ENCODE assay signal across 8 cellular contexts in the genomic region with DNA sequence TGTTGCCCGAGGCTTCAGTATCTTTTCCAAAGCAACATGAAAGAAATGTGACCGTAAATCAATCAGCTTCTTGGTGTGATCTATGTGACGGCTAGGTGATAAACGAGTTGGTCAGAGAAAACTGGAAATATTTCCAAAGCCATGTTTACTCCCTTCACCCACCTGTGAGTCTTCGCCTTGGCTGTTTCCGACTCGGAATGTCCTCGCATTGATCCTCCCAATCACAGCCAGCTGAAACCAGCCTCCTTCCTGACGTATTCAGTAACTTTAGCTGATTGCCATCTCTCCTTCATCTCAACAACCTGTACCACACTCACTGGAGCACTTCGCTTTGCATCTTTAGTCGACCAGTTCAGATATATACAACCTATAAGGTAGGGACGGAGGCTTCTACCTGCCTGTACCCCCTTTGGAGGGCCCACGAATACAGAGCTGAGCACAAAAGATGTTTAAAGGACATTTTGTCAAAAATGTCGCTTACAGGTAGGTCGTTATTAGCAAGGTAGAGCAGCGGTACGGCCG. TPM values are rescaled to one million over a fixed set of nuclear protein-coding genes. Genes with fewer than 3 reads are reported as not detected.
A peak's percentile ranks its signal among the peaks of the same experiment; 100 is the strongest.
DNase-seq lines count a peak whose midpoint lies in the region; TF ChIP-seq lines count a peak whose summit lies in the region.

No MANE protein-coding gene starts in this region.

- H3K4me2 ChIP-seq in SU-DHL-6 (ENCODE audit: low read depth, low read length, poor library complexity, severe bottlenecking) (peak overlapping the region; percentile 56), fibroblast of lung (ENCODE audit: extremely low read depth, insufficient read depth, low read length) (peak overlapping the region; percentile 74)

- H3K4me1 ChIP-seq in fibroblast of lung (ENCODE audit: control insufficient read depth, extremely low read depth, insufficient read depth, low read length) = no peaks in the 10 kb centered on the region
- peaks cover 14% of the 10 kb centered on the region for H3K4me1 ChIP-seq in neuron (ENCODE audit: insufficient read depth, low read length)

- H3K9me3 Mint-ChIP-seq in activated naive CD4-positive, alpha-beta T cell treated with anti-CD3 and anti-CD28 coated beads, Interleukin-2, amount 50 U/mL, for 24 hours = no peaks in the 10 kb centered on the region

- H3F3A ChIP-seq in SU-DHL-6 (ENCODE audit: insufficient read depth) = peaks cover 42% of the 10 kb centered on the region

- H3K27me3 Mint-ChIP-seq in activated naive CD4-positive, alpha-beta T cell treated with anti-CD3 and anti-CD28 coated beads, Interleukin-2, amount 50 U/mL, for 24 hours = no peaks in the 10 kb centered on the region

- H3K4me3 ChIP-seq in SU-DHL-6 (ENCODE audit: insufficient read depth, low read length, poor library complexity, severe bottlenecking) (peak overlapping the region; percentile 45), fibroblast of lung (replicated peaks in 1 of 4; ENCODE audit: control extremely low read depth in 1 of 4, insufficient read depth in 1 of 4, low read depth in 3 of 4, low read length in 4 of 4) (peak overlapping the region; percentile 56 to 88 (median 71)), neuron (ENCODE audit: low read length) (peak overlapping the region; percentile 68)

- H3K27ac Mint-ChIP-seq in activated naive CD4-positive, alpha-beta T cell treated with anti-CD3 and anti-CD28 coated beads, Interleukin-2, amount 50 U/mL, for 24 hours = peak overlapping the region; percentile 67

- no peaks in the 10 kb centered on the region for H3K9me2 ChIP-seq in SU-DHL-6 (replicated peaks; ENCODE audit: insufficient read depth, low read length)

- H3K79me2 ChIP-seq in SU-DHL-6 (ENCODE audit: insufficient read depth, low read length) (peaks cover 11% of the 10 kb centered on the region), fibroblast of lung (ENCODE audit: control insufficient read depth, insufficient read depth, low read length) (peaks cover 19% of the 10 kb centered on the region)

- no peak for TF ChIP-seq POLR2A in erythroblast (IDR thresholded peaks at IDR 0.05; ENCODE audit: low read length)

- no peak for DNase-seq in activated naive CD4-positive, alpha-beta T cell treated with anti-CD3 and anti-CD28 coated beads, Interleukin-2, amount 50 U/mL, for 16 hours
- DNase-seq in fibroblast of lung (ENCODE audit: low read depth in 2 of 2) = peak in 1 of 2 donors; percentile 39
- no peak for DNase-seq in middle frontal gyrus (ENCODE audit: extremely low spot score, low spot score)
- DNase-seq in SW480 (ENCODE audit: low spot score) = no peak
- no peak for DNase-seq in erythroblast (lab: John Stamatoyannopoulos, UW)

- TF ChIP-seq CTCF in SU-DHL-6 (IDR thresholded peaks at IDR 0.05; ENCODE audit: insufficient read depth, low read length, poor library complexity, severe bottlenecking) = no peak
- TF ChIP-seq CTCF in fibroblast of lung (conservative IDR thresholded peaks at IDR 0.05 in 1 of 2, IDR thresholded peaks at IDR 0.05 in 1 of 2; ENCODE audit: low read depth in 1 of 2, low read length in 2 of 2) = no peak

- H2AFZ ChIP-seq in SU-DHL-6 (ENCODE audit: low read depth, low read length, severe bottlenecking) (no peak overlapping the region), fibroblast of lung (ENCODE audit: low read length) (peak overlapping the region; percentile 3), neuron (ENCODE audit: low read depth, low read length) (no peak overlapping the region)

- H3K9me3 ChIP-seq in SU-DHL-6 (ENCODE audit: insufficient read depth, low read length) (no peaks in the 10 kb centered on the region), fibroblast of lung (ENCODE audit: control insufficient read depth, insufficient read depth, low read depth, low read length) (no peaks in the 10 kb centered on the region), neuron (ENCODE audit: low read length) (no peaks in the 10 kb centered on the region)

- H3K4me3 Mint-ChIP-seq in activated naive CD4-positive, alpha-beta T cell treated with anti-CD3 and anti-CD28 coated beads, Interleukin-2, amount 50 U/mL, for 24 hours = peak overlapping the region; percentile 100

- H3K36me3 Mint-ChIP-seq in activated naive CD4-positive, alpha-beta T cell treated with anti-CD3 and anti-CD28 coated beads, Interleukin-2, amount 50 U/mL, for 24 hours = peaks cover 14% of the 10 kb centered on the region

- H3K36me3 ChIP-seq in SU-DHL-6 (ENCODE audit: low read length) (peaks cover 28% of the 10 kb centered on the region), fibroblast of lung (ENCODE audit: control insufficient read depth, insufficient read depth, low read length) (peaks cover 6% of the 10 kb centered on the region), neuron (ENCODE audit: insufficient read depth, low read length) (peaks cover 51% of the 10 kb centered on the region)

- H3K4me1 Mint-ChIP-seq in activated naive CD4-positive, alpha-beta T cell treated with anti-CD3 and anti-CD28 coated beads, Interleukin-2, amount 50 U/mL, for 24 hours = peaks cover 56% of the 10 kb centered on the region

- peaks cover 11% of the 10 kb centered on the region for H4K20me1 ChIP-seq in SU-DHL-6 (ENCODE audit: low read depth, low read length)
- H4K20me1 ChIP-seq in fibroblast of lung (ENCODE audit: control insufficient read depth, extremely low read depth, insufficient read depth, low read length) = no peaks in the 10 kb centered on the region

- H3K27me3 ChIP-seq in SU-DHL-6 (ENCODE audit: low read length) (no peaks in the 10 kb centered on the region), fibroblast of lung (ENCODE audit: control insufficient read depth, insufficient read depth, low read length) (no peaks in the 10 kb centered on the region), neuron (ENCODE audit: insufficient read depth, low read length) (no peaks in the 10 kb centered on the region)

- H3K27ac ChIP-seq in SU-DHL-6 (ENCODE audit: low read depth, low read length) (no peak overlapping the region), fibroblast of lung (ENCODE audit: insufficient read depth, low read length) (peak overlapping the region; percentile 59)

- H3K9ac ChIP-seq in SU-DHL-6 (ENCODE audit: low read length) = peak overlapping the region; percentile 62
- H3K9ac ChIP-seq in fibroblast of lung (ENCODE audit: insufficient read depth, low read length) = no peak overlapping the region

RNA-seq across cellular contexts. Expression of gene RPL26, which starts 7.2 kb away (rescaled TPM):
- total RNA-seq in fibroblast of lung = 2,663 and 4,635 TPM in 2 replicates
- polyA plus RNA-seq in fibroblast of lung = 3,934 and 4,116 TPM in 2 replicates
- 2,483 and 2,977 TPM in 2 replicates for polyA plus RNA-seq in fibroblast of lung (2012)
- polyA minus RNA-seq in fibroblast of lung (ENCODE audit: low replicate concordance) = 89.9 and 95.0 TPM in 2 replicates

RNA-seq across cellular contexts. Expression of gene RNF222, which starts 21.8 kb away (rescaled TPM):
- not detected in 2 replicates for total RNA-seq in fibroblast of lung
- not detected in 2 replicates for polyA plus RNA-seq in fibroblast of lung
- polyA plus RNA-seq in fibroblast of lung (2012) = not detected in 2 replicates
- not detected in 2 replicates for polyA minus RNA-seq in fibroblast of lung (ENCODE audit: low replicate concordance)

RNA-seq across cellular contexts. Expression of gene ODF4, which starts 36.2 kb away (rescaled TPM):
- not detected in 2 replicates for total RNA-seq in fibroblast of lung
- polyA plus RNA-seq in fibroblast of lung = not detected in 2 replicates
- not detected in 2 replicates for polyA plus RNA-seq in fibroblast of lung (2012)
- not detected in 2 replicates for polyA minus RNA-seq in fibroblast of lung (ENCODE audit: low replicate concordance)

RNA-seq across cellular contexts. Expression of gene NDEL1, which starts 59.9 kb away (rescaled TPM):
- total RNA-seq in fibroblast of lung = 34.9 and 45.4 TPM in 2 replicates
- polyA plus RNA-seq in fibroblast of lung = 67.3 and 88.6 TPM in 2 replicates
- polyA plus RNA-seq in fibroblast of lung (2012) = 39.3 and 52.2 TPM in 2 replicates
- polyA minus RNA-seq in fibroblast of lung (ENCODE audit: low replicate concordance) = 30.5 and 37.9 TPM in 2 replicates
